18 cellular contexts compared by ENCODE assay signal in the genomic region with DNA sequence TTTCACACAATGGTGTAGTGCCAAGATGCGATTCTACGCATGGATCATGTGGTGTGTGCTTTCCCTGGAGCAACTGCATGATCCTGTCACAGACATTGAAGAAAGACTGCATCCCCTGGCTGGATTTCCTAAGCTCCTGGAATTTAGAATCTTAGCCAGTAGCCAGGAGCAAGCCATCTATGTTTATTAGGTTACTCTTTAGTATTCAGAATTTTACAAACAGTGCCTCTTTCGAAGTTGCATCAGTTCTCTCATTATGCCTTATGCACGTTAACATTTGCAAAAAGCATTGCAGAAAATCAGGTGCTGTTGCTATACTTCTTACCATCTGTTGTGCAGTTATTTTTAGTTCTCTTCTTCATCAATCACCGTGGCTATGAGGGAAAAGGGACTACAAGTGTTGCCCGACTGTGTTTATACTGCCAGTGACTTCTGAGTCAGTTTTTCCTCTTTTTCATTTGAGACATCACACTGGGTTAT.
A peak's percentile ranks its signal among the peaks of the same experiment; 100 is the strongest.
DNase-seq lines count a peak whose midpoint lies in the region; ATAC-seq, FAIRE-seq and TF ChIP-seq lines count a peak whose summit lies in the region.
"Had no signal": no experiment of that assay in that cellular context is flagged by ENCODE, and none has a peak within 500 bp of the region (broad histone marks: within the 10 kb centered on the region; RNA-seq: fewer than 3 reads in every experiment).

No MANE protein-coding gene starts in this region.

- FAIRE-seq in islet of Langerhans (lab: Jason Lieb, UNC): peak; percentile 98

- DNase-seq in BJ (ENCODE audit: low read depth) (peak; percentile 58), Karpas-422 (no peak), body of pancreas (no peak), T-helper 2 cell (no peak), KBM-7 (no peak)
- DNase-seq: activated CD4-positive, alpha-beta T cell treated with anti-CD3 and anti-CD28 coated beads for 36 hours; activated naive CD4-positive, alpha-beta T cell treated with anti-CD3 and anti-CD28 coated beads for 36 hours; activated T-cell treated with anti-CD3 and anti-CD28 coated beads for 4 hours; BE2C; dermis blood vessel endothelial cell; erythroblast; hypothalamus; Kasumi-1; left cardiac atrium; sigmoid colon had no signal

- no peak overlapping the region for H3K9ac ChIP-seq in Karpas-422 (ENCODE audit: low read length)

- H3K4me1 ChIP-seq in Karpas-422 (ENCODE audit: low read length) (no peaks in the 10 kb centered on the region), body of pancreas (no peaks in the 10 kb centered on the region)
- H3K4me1 ChIP-seq: BE2C had no signal

- no peak for TF ChIP-seq POLR2A in body of pancreas (IDR thresholded peaks at IDR 0.05)

- H3K9me3 ChIP-seq in Karpas-422 (ENCODE audit: low read length) (no peaks in the 10 kb centered on the region; the same call in 1 of the 2 replicates), body of pancreas (no peaks in the 10 kb centered on the region)
- H3K9me3 ChIP-seq: BE2C had no signal

- H3K27ac ChIP-seq in Karpas-422 (ENCODE audit: low read length) (no peak overlapping the region), body of pancreas (no peak overlapping the region)
- H3K27ac ChIP-seq: sigmoid colon had no signal

- TF ChIP-seq CTCF in BJ (IDR thresholded peaks at IDR 0.05; ENCODE audit: insufficient read depth, low read depth, low read length) (no peak), body of pancreas (IDR thresholded peaks at IDR 0.05) (no peak)

- 51 to 68% methylated on average over 6 of the region's 6 CpGs for WGBS in body of pancreas, 2 donors

- intact Hi-C loops in body of pancreas (cut with DNase I): no loop called here

- H3K79me2 ChIP-seq in Karpas-422 (ENCODE audit: low read length): no peaks in the 10 kb centered on the region

- ATAC-seq in body of pancreas: peak; percentile 24
- no peak for ATAC-seq in GM21381 (IDR thresholded peaks at IDR 0.05; ENCODE audit: unreplicated experiment)
- ATAC-seq in SK-N-SH treated with all-trans-retinoic acid at 6 μM for 48 hours: no peak
- ATAC-seq: activated CD4-positive, alpha-beta T cell treated with anti-CD3 and anti-CD28 coated beads for 36 hours; left cardiac atrium had no signal

- H3K27me3 ChIP-seq in BJ (ENCODE audit: control insufficient read depth, insufficient read depth, low read length) (no peaks in the 10 kb centered on the region), Karpas-422 (ENCODE audit: low read length) (no peaks in the 10 kb centered on the region), body of pancreas (no peaks in the 10 kb centered on the region)
- H3K27me3 ChIP-seq: BE2C, sigmoid colon had no signal

- H4K20me1 ChIP-seq in Karpas-422 (ENCODE audit: insufficient read depth, low read depth, low read length): no peaks in the 10 kb centered on the region

- no peak overlapping the region for H3K4me2 ChIP-seq in Karpas-422 (ENCODE audit: low read depth, low read length, poor library complexity, severe bottlenecking)

- H3K4me3 ChIP-seq in BJ (ENCODE audit: low read depth, low read length) (no peak overlapping the region), Karpas-422 (ENCODE audit: low read length) (no peak overlapping the region), body of pancreas (no peak overlapping the region)
- H3K4me3 ChIP-seq: sigmoid colon had no signal

- POLR2A ChIA-PET in BJ (lab: Charles Lee): interaction anchor here (0.6 kb wide), 1 partner anchor 52 kb away, joined by 3 read pairs; no protein-coding TSS in a partner anchor

- H3K36me3 ChIP-seq in BJ (ENCODE audit: control insufficient read depth, insufficient read depth, low read length) (no peaks in the 10 kb centered on the region), Karpas-422 (ENCODE audit: insufficient read depth, low read length) (no peaks in the 10 kb centered on the region), body of pancreas (replicated peaks in 1 of 2; ENCODE audit: insufficient read depth in 1 of 2, low read depth in 2 of 2) (no peaks in the 10 kb centered on the region)
- H3K36me3 ChIP-seq: BE2C, sigmoid colon had no signal

- H2AFZ ChIP-seq in Karpas-422 (ENCODE audit: low read length): peak overlapping the region; percentile 43; the same call in 1 of the 2 replicates

- CTCF ChIA-PET in BJ (lab: Yijun Ruan, JAX): no interaction called here

- in situ Hi-C loops in KBM-7 (cut with MboI; ENCODE audit: low pct_unique_long_range_greater_than_20kb, low sequenced_read_pairs): no loop called here

- no peaks in the 10 kb centered on the region for H3K9me2 ChIP-seq in Karpas-422 (replicated peaks; ENCODE audit: insufficient read depth, low read length)

TF ChIP-seq in SK-N-SH treated with all-trans-retinoic acid at 6 μM for 48 hours, 23 proteins besides CTCF, POLR2A, EP300 and RAD21:
- TF ChIP-seq ZFP30 (CRISPR knock-in tag; IDR thresholded peaks at IDR 0.05) (no peak), ZFP3 (CRISPR knock-in tag; IDR thresholded peaks at IDR 0.05) (no peak), ZNF8 (CRISPR knock-in tag; IDR thresholded peaks at IDR 0.05) (no peak), BACH2 (CRISPR knock-in tag; IDR thresholded peaks at IDR 0.05; ENCODE audit: borderline replicate concordance) (no peak), ZC3H10 (CRISPR knock-in tag; IDR thresholded peaks at IDR 0.05) (no peak), TOX (CRISPR knock-in tag; IDR thresholded peaks at IDR 0.05; ENCODE audit: borderline replicate concordance) (no peak), PPARA (CRISPR knock-in tag; IDR thresholded peaks at IDR 0.05; ENCODE audit: borderline replicate concordance) (no peak)
- TF ChIP-seq, protein P1, sequence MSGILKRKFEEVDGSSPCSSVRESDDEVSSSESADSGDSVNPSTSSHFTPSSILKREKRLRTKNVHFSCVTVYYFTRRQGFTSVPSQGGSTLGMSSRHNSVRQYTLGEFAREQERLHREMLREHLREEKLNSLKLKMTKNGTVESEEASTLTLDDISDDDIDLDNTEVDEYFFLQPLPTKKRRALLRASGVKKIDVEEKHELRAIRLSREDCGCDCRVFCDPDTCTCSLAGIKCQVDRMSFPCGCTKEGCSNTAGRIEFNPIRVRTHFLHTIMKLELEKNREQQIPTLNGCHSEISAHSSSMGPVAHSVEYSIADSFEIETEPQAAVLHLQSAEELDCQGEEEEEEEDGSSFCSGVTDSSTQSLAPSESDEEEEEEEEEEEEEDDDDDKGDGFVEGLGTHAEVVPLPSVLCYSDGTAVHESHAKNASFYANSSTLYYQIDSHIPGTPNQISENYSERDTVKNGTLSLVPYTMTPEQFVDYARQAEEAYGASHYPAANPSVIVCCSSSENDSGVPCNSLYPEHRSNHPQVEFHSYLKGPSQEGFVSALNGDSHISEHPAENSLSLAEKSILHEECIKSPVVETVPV (CRISPR knock-in tag; IDR thresholded peaks at IDR 0.05): no peak
